7 cellular contexts compared by ENCODE assay signal in genomic region chr9:137004285-137004684, GRCh38. TPM values are rescaled to one million over a fixed set of nuclear protein-coding genes. Genes with fewer than 3 reads are reported as not detected.
DNase-seq lines count a peak whose midpoint lies in the region; ATAC-seq and TF ChIP-seq lines count a peak whose summit lies in the region.
"Not testable (repeated sequence)": the region's sequence is repeated elsewhere in the genome, so short reads cannot be mapped to it uniquely, and the experiment has no call there.
"Had no signal": no experiment of that assay in that cellular context is flagged by ENCODE, and none has a peak within 500 bp of the region (broad histone marks: within the 10 kb centered on the region; RNA-seq: fewer than 3 reads in every experiment).

No MANE protein-coding gene starts in this region.

- not testable (repeated sequence) for H3F3A ChIP-seq in SK-N-SH (replicated peaks; ENCODE audit: insufficient read depth)

- H3K9ac ChIP-seq in H9 (ENCODE audit: extremely low read depth, insufficient read length, low read length); SK-N-SH: not testable (repeated sequence)

- not testable (repeated sequence) for H4K5ac ChIP-seq in H9 (ENCODE audit: insufficient read length, low read depth, low read length)

- not testable (repeated sequence) for H3K79me2 ChIP-seq in H9 (ENCODE audit: insufficient read depth, low read length); SK-N-SH (ENCODE audit: insufficient read depth)

- not testable (repeated sequence) for H3K4me2 ChIP-seq in H9 (ENCODE audit: insufficient read depth, insufficient read length, low read length); SK-N-SH

- not testable (repeated sequence) for H2BK20ac ChIP-seq in H9 (ENCODE audit: low read depth, low read length, poor library complexity, severe bottlenecking)

- H2BK12ac ChIP-seq in H9 (ENCODE audit: insufficient read length, low read depth, low read length) = not testable (repeated sequence)

- not testable (repeated sequence) for H4K91ac ChIP-seq in H9 (ENCODE audit: insufficient read length, low read depth, low read length)

- POLR2A ChIA-PET in SK-N-SH (lab: Yijun Ruan, JAX) = not testable (repeated sequence)

- H3K9me3 Mint-ChIP-seq in H9 = peaks cover 16 to 19% of the 10 kb centered on the region in 2 experiments

- not testable (repeated sequence) for H3K9me3 ChIP-seq in H9 (ENCODE audit: control insufficient read depth, low read depth, low read length); SK-N-SH; breast epithelium
- H3K9me3 ChIP-seq in heart right ventricle = peaks cover 0 to 13% (median 0%) of the 10 kb centered on the region in 11 donors

- H3K4me3 Mint-ChIP-seq in H9 = not testable (repeated sequence)

- not testable (repeated sequence) for H3K4me1 Mint-ChIP-seq in H9

- H3K18ac ChIP-seq in H9 (ENCODE audit: insufficient read length, low read depth, low read length) = not testable (repeated sequence)

- H3K4ac ChIP-seq in H9 (ENCODE audit: low read depth, low read length) = not testable (repeated sequence)

- ATAC-seq in heart right ventricle = not testable (repeated sequence)

- no CpG with 5 or more reads among the region's 17 CpGs for WGBS in H9 (ENCODE audit: extremely low coverage, insufficient read length, low lambda C conversion rate)
- WGBS in SK-N-SH (ENCODE audit: low lambda C conversion rate) = 45% methylated on average over 13 of the region's 17 CpGs
- WGBS in heart right ventricle, 2 donors = 40 to 47% methylated on average over 17 of the region's 17 CpGs

- H4K8ac ChIP-seq in H9 (replicated peaks; ENCODE audit: insufficient read length, low read depth, low read length) = not testable (repeated sequence)

- not testable (repeated sequence) for H3K79me1 ChIP-seq in H9 (ENCODE audit: insufficient read depth, low read depth, low read length, poor library complexity, severe bottlenecking)

- H3K27me3 ChIP-seq in H9 (ENCODE audit: insufficient read depth, low read length); SK-N-SH (ENCODE audit: insufficient read depth); breast epithelium; heart right ventricle: not testable (repeated sequence)

- not testable (repeated sequence) for H3K14ac ChIP-seq in H9 (ENCODE audit: insufficient read depth, low read length)

- not testable (repeated sequence) for H3K36me3 Mint-ChIP-seq in H9 (ENCODE audit: insufficient read depth in 1 of 3, low read depth in 3 of 3)

- not testable (repeated sequence) for H2BK5ac ChIP-seq in H9 (ENCODE audit: insufficient read length, low read length)

- not testable (repeated sequence) for H3K36me3 ChIP-seq in SK-N-SH (replicated peaks in 1 of 2; ENCODE audit: control insufficient read depth in 1 of 2, insufficient read depth in 2 of 2, low read length in 1 of 2); breast epithelium
- H3K36me3 ChIP-seq in heart right ventricle = peaks cover 0 to 14% (median 0%) of the 10 kb centered on the region in 9 donors

- H2BK120ac ChIP-seq in H9 (ENCODE audit: low read depth, low read length, poor library complexity, severe bottlenecking) = not testable (repeated sequence)

- TF ChIP-seq POLR2A in breast epithelium (IDR thresholded peaks at IDR 0.05) = not testable (repeated sequence)

- not testable (repeated sequence) for H3K56ac ChIP-seq in H9 (ENCODE audit: insufficient read length, low read depth, low read length)

- TF ChIP-seq EP300 in SK-N-SH (IDR thresholded peaks at IDR 0.05; ENCODE audit: borderline replicate concordance in 1 of 2, low read depth in 1 of 2, low read length in 1 of 2) = not testable (repeated sequence)

- DNase-seq in AG10803 (ENCODE audit: low read depth); H9; SK-N-SH; breast epithelium (ENCODE audit: low spot score in 2 of 2); heart right ventricle; retinal pigment epithelial cell (ENCODE audit: low read depth): not testable (repeated sequence)

- not testable (repeated sequence) for H3K4me1 ChIP-seq in H9 (ENCODE audit: insufficient read depth, low read length); SK-N-SH (ENCODE audit: control insufficient read depth in 1 of 2, insufficient read depth in 2 of 2, low read depth in 1 of 2, low read length in 1 of 2); breast epithelium
- peaks cover 0 to 28% (median 0%) of the 10 kb centered on the region in 9 donors for H3K4me1 ChIP-seq in heart right ventricle

- H3K9me2 ChIP-seq in SK-N-SH = not testable (repeated sequence)

- not testable (repeated sequence) for H2BK15ac ChIP-seq in H9 (ENCODE audit: low read depth, low read length)

- intact Hi-C loops in breast epithelium (cut with DNase I; ENCODE audit: low total_unique reads); heart right ventricle (cut with DNase I): not testable (repeated sequence)

- not testable (repeated sequence) for H2AFZ ChIP-seq in H9 (ENCODE audit: low read length); SK-N-SH (ENCODE audit: low read depth)

- peaks cover 11% of the 10 kb centered on the region for H3K27me3 Mint-ChIP-seq in H9 (ENCODE audit: low read depth)

- H3K23ac ChIP-seq in H9 (ENCODE audit: insufficient read length, low read depth, low read length) = not testable (repeated sequence)

- TF ChIP-seq CTCF in AG10803 (conservative IDR thresholded peaks at IDR 0.05; ENCODE audit: low read length) = peak; percentile 35
- peak; percentile 67 for TF ChIP-seq CTCF in H9 (conservative IDR thresholded peaks at IDR 0.05)
- peak; percentile 52 for TF ChIP-seq CTCF in SK-N-SH (IDR thresholded peaks at IDR 0.05)
- TF ChIP-seq CTCF in breast epithelium (IDR thresholded peaks at IDR 0.05) = peak in 2 of 3 donors; percentile 15 to 31
- TF ChIP-seq CTCF in heart right ventricle (IDR thresholded peaks at IDR 0.05) = peak in 8 of 9 donors; percentile 13 to 50 (median 39)
- peak; percentile 37 for TF ChIP-seq CTCF in retinal pigment epithelial cell (conservative IDR thresholded peaks at IDR 0.05; ENCODE audit: low read depth, low read length)

- not testable (repeated sequence) for TF ChIP-seq RAD21 in SK-N-SH (IDR thresholded peaks at IDR 0.05; ENCODE audit: low read length)

- H2AK5ac ChIP-seq in H9 (ENCODE audit: insufficient read length, low read length) = not testable (repeated sequence)

- H3K23me2 ChIP-seq in H9 (ENCODE audit: insufficient read length, low read depth, low read length, poor library complexity, severe bottlenecking) = not testable (repeated sequence)

- not testable (repeated sequence) for H3T11ph ChIP-seq in H9 (ENCODE audit: low read length)

- CTCF ChIA-PET in SK-N-SH (lab: Yijun Ruan, JAX) = interaction anchor here (1.7 to 1.9 kb wide), 2 partner anchors 22 to 31 kb away, joined by 5 to 6 read pairs; no protein-coding TSS in a partner anchor

- not testable (repeated sequence) for H3K4me3 ChIP-seq in AG10803 (ENCODE audit: low read length); SK-N-SH (ENCODE audit: low read depth in 2 of 2, low read length in 1 of 2); breast epithelium; heart right ventricle; retinal pigment epithelial cell (ENCODE audit: low read length)

- not testable (repeated sequence) for H4K20me1 ChIP-seq in H9 (ENCODE audit: control insufficient read depth, insufficient read depth, insufficient read length); SK-N-SH (ENCODE audit: insufficient read depth)

- H3K27ac ChIP-seq in H9 (ENCODE audit: insufficient read length, low read depth, low read length); SK-N-SH (ENCODE audit: low read depth in 2 of 2, low read length in 1 of 2); breast epithelium; heart right ventricle: not testable (repeated sequence)

- H3K27ac Mint-ChIP-seq in H9 = not testable (repeated sequence)

RNA-seq across cellular contexts. Expression of gene CLIC3, which starts 7.9 kb away (rescaled TPM):
- total RNA-seq in H9 (2021) (0.29 and 0.31 TPM in 2 replicates), breast epithelium (1 to 10 TPM in 1 of 3 donors, under 1 TPM in 1, not detected in 1; 0.32 to 3.5 TPM), heart right ventricle (10 to 100 TPM in 1 of 10 donors, 1 to 10 TPM in 8, under 1 TPM in 1; 0.46 to 11.5 (median 3.0) TPM)
- polyA plus RNA-seq in SK-N-SH (2012; rRNA removed) (0.60 and 1.0 TPM in 2 replicates), heart right ventricle (10 to 100 TPM in 1 of 2 donors, 1 to 10 TPM in 1; 9.5 to 21.4 TPM)
- polyA plus RNA-seq in SK-N-SH (2012; cell fraction: cytosol; rRNA removed) = 0.31 and 0.83 TPM in 2 replicates
- polyA plus RNA-seq in SK-N-SH (2012; cell fraction: nucleus; rRNA removed) = 1.7 and 2.2 TPM in 2 replicates

RNA-seq across cellular contexts. Expression of gene PAXX, which starts 12.1 kb away (rescaled TPM):
- total RNA-seq in H9 (2021) (46.8 and 51.2 TPM in 2 replicates), breast epithelium (10 to 100 TPM; 24.6 to 66.2 (median 49.2) TPM), heart right ventricle (10 to 100 TPM; 12.7 to 29.5 (median 16.1) TPM)
- polyA plus RNA-seq in SK-N-SH (2012; rRNA removed) (37.8 and 52.9 TPM in 2 replicates), heart right ventricle (100 to 1,000 TPM in 1 of 2 donors, 10 to 100 TPM in 1; 51.7 to 131 TPM)
- 14.7 and 23.5 TPM in 2 replicates for polyA plus RNA-seq in SK-N-SH (2012; cell fraction: cytosol; rRNA removed)
- polyA plus RNA-seq in SK-N-SH (2012; cell fraction: nucleus; rRNA removed) = 271 and 429 TPM in 2 replicates

RNA-seq across cellular contexts. Expression of gene LCNL1, which starts 21.5 kb away (rescaled TPM):
- 0.18 and 0.20 TPM in 2 replicates for total RNA-seq in H9 (2021)
- not detected in 2 replicates for polyA plus RNA-seq in SK-N-SH (2012; rRNA removed)
- polyA plus RNA-seq in SK-N-SH (2012; cell fraction: cytosol; rRNA removed) = not detected in 2 replicates
- 0.02 and 0.06 TPM in 2 replicates for polyA plus RNA-seq in SK-N-SH (2012; cell fraction: nucleus; rRNA removed)
- under 1 TPM in 2 of 3 donors, not detected in 1; 0.16 to 0.29 TPM for total RNA-seq in breast epithelium
- 10 to 100 TPM in 2 of 10 donors, 1 to 10 TPM in 8; 1.4 to 10.9 (median 6.4) TPM for total RNA-seq in heart right ventricle
- 10 to 100 TPM in 1 of 2 donors, under 1 TPM in 1; 0.10 to 10.3 TPM for polyA plus RNA-seq in heart right ventricle
- total RNA-seq: Daoy had no signal

RNA-seq across cellular contexts. Expression of gene ABCA2, which starts 23.8 kb away (rescaled TPM):
- total RNA-seq in H9 (2021) (15.2 and 22.4 TPM in 2 replicates), breast epithelium (10 to 100 TPM; 17.0 to 30.6 (median 18.9) TPM), heart right ventricle (10 to 100 TPM; 23.6 to 42.6 (median 28.1) TPM)
- polyA plus RNA-seq in SK-N-SH (2012; rRNA removed) (26.0 and 34.7 TPM in 2 replicates), heart right ventricle (10 to 100 TPM; 16.0 to 46.7 TPM)
- polyA plus RNA-seq in SK-N-SH (2012; cell fraction: cytosol; rRNA removed) = 9.4 and 18.2 TPM in 2 replicates
- 144 and 152 TPM in 2 replicates for polyA plus RNA-seq in SK-N-SH (2012; cell fraction: nucleus; rRNA removed)

RNA-seq across cellular contexts. Expression of gene PTGDS, which starts 27.0 kb away (rescaled TPM):
- total RNA-seq in H9 (2021) (3.6 and 4.8 TPM in 2 replicates), breast epithelium (10 to 100 TPM; 46.7 to 72.6 (median 48.2) TPM), heart right ventricle (1,000 to 10,000 TPM; 1,129 to 5,119 (median 4,014) TPM)
- polyA plus RNA-seq in SK-N-SH (2012; rRNA removed) (not detected in 2 replicates), heart right ventricle (1,000 to 10,000 TPM; 2,970 to 3,711 TPM)
- polyA plus RNA-seq in SK-N-SH (2012; cell fraction: cytosol; rRNA removed) = not detected in 2 replicates
- polyA plus RNA-seq in SK-N-SH (2012; cell fraction: nucleus; rRNA removed) = 0.46 TPM in 1 of 2 replicates, not detected in the other
- total RNA-seq: Daoy had no signal
